ENCODE assay signal across 26 cellular contexts in genomic region chr18:69162649-69163048, GRCh38.
DNase-seq lines count a peak whose midpoint lies in the region; ATAC-seq, FAIRE-seq and TF ChIP-seq lines count a peak whose summit lies in the region.
"Had no signal": no experiment of that assay in that cellular context is flagged by ENCODE, and none has a peak within 500 bp of the region (broad histone marks: within the 10 kb centered on the region; RNA-seq: fewer than 3 reads in every experiment).

No MANE protein-coding gene starts in this region.

- H3K9me3 Mint-ChIP-seq in neural progenitor cell: no peaks in the 10 kb centered on the region
- no peaks in the 10 kb centered on the region for H3K9me3 Mint-ChIP-seq in activated naive CD4-positive, alpha-beta T cell treated with anti-CD3 and anti-CD28 coated beads for 36 hours
- H3K9me3 Mint-ChIP-seq in effector memory CD8-positive, alpha-beta T cell: peaks cover 0 to 2% of the 10 kb centered on the region in 2 donors

- TF ChIP-seq EP300 in HepG2 (IDR thresholded peaks at IDR 0.05; ENCODE audit: low read depth in 2 of 2, low read length in 2 of 2): no peak
- TF ChIP-seq EP300 in HepG2 (CRISPR knock-in tag; IDR thresholded peaks at IDR 0.05; ENCODE audit: borderline replicate concordance): no peak

- CTCF ChIA-PET in HepG2 (lab: Yijun Ruan, JAX; ENCODE audit: low intra/inter-chr PET ratio, low total read pairs) (no interaction called here), PC-9 (lab: Charles Lee) (no interaction called here)
- CTCF ChIA-PET in activated naive CD4-positive, alpha-beta T cell treated with anti-CD3 and anti-CD28 coated beads for 36 hours (lab: Charles Lee): no interaction called here

- FAIRE-seq in HepG2 (lab: Jason Lieb, UNC): no peak
- no peak for FAIRE-seq in GM12891 (lab: Jason Lieb, UNC)
- FAIRE-seq: A549, GM12878 had no signal

- H3K4me1 Mint-ChIP-seq in neural progenitor cell: peaks cover 7% of the 10 kb centered on the region
- H3K4me1 Mint-ChIP-seq in activated naive CD4-positive, alpha-beta T cell treated with anti-CD3 and anti-CD28 coated beads for 36 hours (ENCODE audit: low read depth): no peaks in the 10 kb centered on the region
- no peaks in the 10 kb centered on the region for H3K4me1 Mint-ChIP-seq in effector memory CD8-positive, alpha-beta T cell (ENCODE audit: low read depth in 2 of 2)
- H3K4me1 Mint-ChIP-seq: CD14-positive monocyte; CD4-positive, CD25-positive, alpha-beta regulatory T cell; CD8-positive, alpha-beta memory T cell had no signal

- H3F3A ChIP-seq in PC-9 (ENCODE audit: insufficient read depth, low read depth) (no peaks in the 10 kb centered on the region), neural progenitor cell (ENCODE audit: low read depth) (no peaks in the 10 kb centered on the region)

- no peak overlapping the region for H3K27ac Mint-ChIP-seq in neural progenitor cell
- no peak overlapping the region for H3K27ac Mint-ChIP-seq in activated naive CD4-positive, alpha-beta T cell treated with anti-CD3 and anti-CD28 coated beads for 36 hours
- H3K27ac Mint-ChIP-seq in effector memory CD8-positive, alpha-beta T cell: no peak overlapping the region
- H3K27ac Mint-ChIP-seq: CD14-positive monocyte; CD4-positive, CD25-positive, alpha-beta regulatory T cell had no signal

- TF ChIP-seq RAD21 in HepG2 (CRISPR knock-in tag; IDR thresholded peaks at IDR 0.05): no peak

- POLR2A ChIA-PET in HepG2 (lab: Yijun Ruan, JAX) (no interaction called here), PC-9 (lab: Charles Lee; ENCODE audit: unreplicated experiment) (no interaction called here)

- H3K27me3 ChIP-seq in HepG2 (ENCODE audit: control insufficient read depth in 1 of 2, insufficient read depth in 2 of 2, low read length in 2 of 2): no peaks in the 10 kb centered on the region
- H3K27me3 ChIP-seq in right lobe of liver: no peaks in the 10 kb centered on the region
- no peaks in the 10 kb centered on the region for H3K27me3 ChIP-seq in PC-9 (ENCODE audit: insufficient read depth, low read depth)
- H3K27me3 ChIP-seq in neural progenitor cell: no peaks in the 10 kb centered on the region
- H3K27me3 ChIP-seq: BE2C, BLaER1 had no signal

- no peaks in the 10 kb centered on the region for H3K36me3 ChIP-seq in HepG2 (replicated peaks in 1 of 2; ENCODE audit: control insufficient read depth in 1 of 2, insufficient read depth in 2 of 2, low read length in 2 of 2)
- H3K36me3 ChIP-seq in right lobe of liver: no peaks in the 10 kb centered on the region
- no peaks in the 10 kb centered on the region for H3K36me3 ChIP-seq in PC-9 (ENCODE audit: low read depth)
- H3K36me3 ChIP-seq in neural progenitor cell: no peaks in the 10 kb centered on the region
- H3K36me3 ChIP-seq: BE2C, BLaER1 had no signal

- intact Hi-C loops in HepG2 (cut with micrococcal nuclease; ENCODE audit: unreplicated experiment) (loop anchor here (10.0 kb wide), 1 partner anchor 242 kb away; the partner anchor contains the start of gene DOK6), right lobe of liver (cut with DNase I) (no loop called here), PC-9 (cut with micrococcal nuclease; ENCODE audit: unreplicated experiment) (no loop called here)
- intact Hi-C loops in activated naive CD4-positive, alpha-beta T cell treated with anti-CD3 and anti-CD28 coated beads for 36 hours (cut with micrococcal nuclease): no loop called here

- in situ Hi-C loops in HepG2 (cut with HindIII; ENCODE audit: extremely low pct_ligation_motif_present, low pct_unique_long_range_greater_than_20kb): no loop called here

- H4K20me1 ChIP-seq in HepG2 (ENCODE audit: insufficient read depth, low read length) (no peaks in the 10 kb centered on the region), PC-9 (ENCODE audit: insufficient read depth) (no peaks in the 10 kb centered on the region), neural progenitor cell (ENCODE audit: low read depth) (no peaks in the 10 kb centered on the region)
- H4K20me1 ChIP-seq: BLaER1 had no signal

- H3K79me2 ChIP-seq in HepG2 (ENCODE audit: insufficient read depth, low read length) (no peaks in the 10 kb centered on the region), PC-9 (ENCODE audit: low read depth) (no peaks in the 10 kb centered on the region), neural progenitor cell (ENCODE audit: low read depth) (no peaks in the 10 kb centered on the region)

- DNase-seq in HepG2 (ENCODE audit: low spot score) (no peak), right lobe of liver (no peak), LNCaP clone FGC (ENCODE audit: low read depth) (no peak), PC-9 (no peak), neural progenitor cell (ENCODE audit: low spot score) (no peak), GM12891 (ENCODE audit: insufficient read length, low spot score) (no peak)
- DNase-seq in activated naive CD4-positive, alpha-beta T cell treated with anti-CD3 and anti-CD28 coated beads for 36 hours: no peak
- DNase-seq in effector memory CD8-positive, alpha-beta T cell: no peak
- DNase-seq: BE2C; C1 segment of cervical spinal cord; CD4-positive, alpha-beta memory T cell; CD4-positive, CD25-positive, alpha-beta regulatory T cell; CD8-positive, alpha-beta memory T cell; COR-L47; DMS 273 treated with DMSO at 0.1 percent for 48 hours; DMS153; DMS53; DMS79; DND-41; EL; GDM1 had no signal

- TF ChIP-seq CTCF in HepG2 (CRISPR knock-in tag; IDR thresholded peaks at IDR 0.05) (no peak), right lobe of liver (IDR thresholded peaks at IDR 0.05) (no peak), LNCaP clone FGC (IDR thresholded peaks at IDR 0.05; ENCODE audit: control insufficient read depth, extremely low read depth, insufficient read depth) (no peak), PC-9 (conservative IDR thresholded peaks at IDR 0.05) (no peak), neural progenitor cell (IDR thresholded peaks at IDR 0.05) (no peak)

- no peaks in the 10 kb centered on the region for H3K36me3 Mint-ChIP-seq in neural progenitor cell
- H3K36me3 Mint-ChIP-seq in activated naive CD4-positive, alpha-beta T cell treated with anti-CD3 and anti-CD28 coated beads for 36 hours (ENCODE audit: low read depth): no peaks in the 10 kb centered on the region
- H3K36me3 Mint-ChIP-seq in effector memory CD8-positive, alpha-beta T cell (ENCODE audit: insufficient read depth): no peaks in the 10 kb centered on the region
- H3K36me3 Mint-ChIP-seq: CD14-positive monocyte; CD4-positive, alpha-beta memory T cell; CD4-positive, CD25-positive, alpha-beta regulatory T cell; CD8-positive, alpha-beta memory T cell had no signal

- H3K4me3 ChIP-seq in HepG2 (replicated peaks in 1 of 3; ENCODE audit: insufficient read depth in 1 of 3, low read depth in 2 of 3, low read length in 3 of 3) (no peak overlapping the region), right lobe of liver (no peak overlapping the region), LNCaP clone FGC (ENCODE audit: low read depth, low read length) (0 out of 2 replicates have a peak overlapping the region, but pooled peaks have one; percentile 11), PC-9 (peak overlapping the region; percentile 57; the same call in 1 of the 2 replicates), neural progenitor cell (no peak overlapping the region)
- H3K4me3 ChIP-seq: A549, BLaER1, GM12878 had no signal

- H3K4me1 ChIP-seq in HepG2 (ENCODE audit: insufficient read depth, low read length): peaks cover 19% of the 10 kb centered on the region
- H3K4me1 ChIP-seq in right lobe of liver: no peaks in the 10 kb centered on the region
- H3K4me1 ChIP-seq in PC-9 (replicated peaks; ENCODE audit: insufficient read depth): no peaks in the 10 kb centered on the region
- no peaks in the 10 kb centered on the region for H3K4me1 ChIP-seq in neural progenitor cell
- H3K4me1 ChIP-seq: A549, BE2C had no signal

- no peak for ATAC-seq in HepG2
- no peak for ATAC-seq in right lobe of liver
- ATAC-seq in effector memory CD8-positive, alpha-beta T cell (replicated peaks): no peak
- ATAC-seq: A549, GM12878 had no signal

- no peak overlapping the region for H3K4me3 Mint-ChIP-seq in neural progenitor cell
- no peak overlapping the region for H3K4me3 Mint-ChIP-seq in activated naive CD4-positive, alpha-beta T cell treated with anti-CD3 and anti-CD28 coated beads for 36 hours
- no peak overlapping the region for H3K4me3 Mint-ChIP-seq in effector memory CD8-positive, alpha-beta T cell
- H3K4me3 Mint-ChIP-seq: CD14-positive monocyte; CD4-positive, alpha-beta memory T cell; CD4-positive, CD25-positive, alpha-beta regulatory T cell; CD8-positive, alpha-beta memory T cell had no signal

- H3K9me3 ChIP-seq in HepG2 (ENCODE audit: low read length): no peaks in the 10 kb centered on the region
- H3K9me3 ChIP-seq in right lobe of liver: no peaks in the 10 kb centered on the region
- no peaks in the 10 kb centered on the region for H3K9me3 ChIP-seq in PC-9 (ENCODE audit: insufficient read depth, low read depth)
- H3K9me3 ChIP-seq in neural progenitor cell (ENCODE audit: low read depth): no peaks in the 10 kb centered on the region
- H3K9me3 ChIP-seq: A549, BE2C, BLaER1 had no signal

- H3K9ac ChIP-seq in HepG2 (ENCODE audit: insufficient read depth, low read depth, low read length) (no peak overlapping the region), neural progenitor cell (no peak overlapping the region)
- H3K9ac ChIP-seq: BLaER1 had no signal

- no peaks in the 10 kb centered on the region for H3K27me3 Mint-ChIP-seq in neural progenitor cell (ENCODE audit: insufficient read depth, low read depth)
- H3K27me3 Mint-ChIP-seq in activated naive CD4-positive, alpha-beta T cell treated with anti-CD3 and anti-CD28 coated beads for 36 hours (ENCODE audit: low read depth): no peaks in the 10 kb centered on the region
- H3K27me3 Mint-ChIP-seq in effector memory CD8-positive, alpha-beta T cell: no peaks in the 10 kb centered on the region
- H3K27me3 Mint-ChIP-seq: CD4-positive, alpha-beta memory T cell; CD4-positive, CD25-positive, alpha-beta regulatory T cell; CD8-positive, alpha-beta memory T cell had no signal

- H3K27ac ChIP-seq in HepG2 (ENCODE audit: extremely low read length, insufficient read depth, low read length) (no peak overlapping the region), right lobe of liver (no peak overlapping the region), PC-9 (no peak overlapping the region), neural progenitor cell (no peak overlapping the region)
- H3K27ac ChIP-seq: 22Rv1, A549, BLaER1 had no signal

- H2AFZ ChIP-seq in HepG2 (ENCODE audit: low read length) (no peak overlapping the region), PC-9 (peak overlapping the region; percentile 82), neural progenitor cell (replicated peaks) (peak overlapping the region; percentile 38)

- H3K4me2 ChIP-seq in HepG2 (ENCODE audit: low read depth, low read length) (no peak overlapping the region), PC-9 (peak overlapping the region; percentile 66), neural progenitor cell (no peak overlapping the region)
- H3K4me2 ChIP-seq: A549, BLaER1 had no signal

- no peak for TF ChIP-seq POLR2A in HepG2 (IDR thresholded peaks at IDR 0.05; ENCODE audit: insufficient read depth in 1 of 2, low read depth in 2 of 2, low read length in 2 of 2)
- TF ChIP-seq POLR2A in right lobe of liver (IDR thresholded peaks at IDR 0.05): no peak
- TF ChIP-seq POLR2A in GM12891 (IDR thresholded peaks at IDR 0.05; ENCODE audit: low read depth, low read length): no peak

- no TSS peak for BruUV-seq in HepG2 (replicated peaks; lab: Mats Ljungman, UMichigan)
- no TSS peak for BruUV-seq in PC-9 (replicated peaks; lab: Mats Ljungman, UMichigan)

- H3K9me2 ChIP-seq in PC-9 (ENCODE audit: insufficient read depth): no peaks in the 10 kb centered on the region

TF ChIP-seq in GM12891, 5 proteins besides CTCF, POLR2A, EP300 and RAD21 (continues in another document):
- TF ChIP-seq POU2F2 (IDR thresholded peaks at IDR 0.05; ENCODE audit: low read depth, low read length): no peak

Comparison
In these comparisons a context has a peak if more than half of its experiments do, and no peak if none do; other contexts are left out.
1. H3K4me3 ChIP-seq: peak in LNCaP clone FGC (single experiment) and PC-9 (single experiment); none in HepG2 (0 of 3), right lobe of liver (0 of 3) and neural progenitor cell (single experiment).